In the genomic region with DNA sequence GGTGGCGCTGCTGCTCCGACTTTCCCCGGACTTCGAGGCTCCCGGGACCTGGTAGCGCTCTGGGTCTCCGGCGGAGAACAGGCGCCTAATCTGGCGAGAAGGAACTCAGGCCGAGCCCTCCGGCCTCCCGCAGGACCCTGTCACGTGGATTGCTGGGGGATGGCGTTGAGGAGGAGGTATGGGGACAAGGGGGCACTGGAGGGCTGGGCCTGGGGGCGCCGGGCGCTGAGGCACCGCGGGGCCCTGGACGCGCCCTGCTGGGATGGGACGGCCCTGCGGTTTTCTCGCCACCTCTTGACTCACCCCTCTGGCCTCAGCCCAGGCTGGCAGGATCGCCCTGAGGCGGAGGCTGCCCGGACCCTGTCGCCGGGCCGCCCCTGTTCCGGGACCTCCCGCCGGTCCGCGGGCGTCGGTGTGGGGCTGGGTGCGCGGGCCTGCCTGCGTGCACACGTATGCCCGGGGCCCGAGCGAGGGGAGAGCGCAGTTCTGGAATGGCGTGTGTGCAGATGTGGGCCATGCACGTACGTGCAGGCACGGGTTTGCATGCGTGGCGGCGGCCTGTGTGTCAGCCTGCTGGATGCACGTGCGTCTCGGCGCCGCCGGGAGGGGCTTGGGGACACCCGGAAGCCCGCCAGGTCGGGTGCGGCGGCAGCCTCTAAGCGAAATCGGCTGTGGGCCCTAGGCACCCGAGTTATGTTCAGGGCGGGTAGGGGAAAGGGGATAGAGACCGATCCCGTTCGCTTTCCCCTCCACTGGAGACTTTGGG, we compare ENCODE assay signal across 8 cellular contexts. TPM values are rescaled to one million over a fixed set of nuclear protein-coding genes. Genes with fewer than 3 reads are reported as not detected.
DNase-seq lines count a peak whose midpoint lies in the region; ATAC-seq lines count a peak whose summit lies in the region.

No MANE protein-coding gene starts in this region.

- H3K4me3 ChIP-seq in effector memory CD4-positive, alpha-beta T cell (ENCODE audit: insufficient read depth, low read depth, low read length, poor library complexity, severe bottlenecking): peak overlapping the region; percentile 90
- H3K4me3 ChIP-seq in mesodermal cell (ENCODE audit: extremely low read depth, insufficient read depth, low read length, poor library complexity, severe bottlenecking): peak overlapping the region; percentile 88

- H3K27ac ChIP-seq in effector memory CD4-positive, alpha-beta T cell (ENCODE audit: insufficient read depth, low read length, poor library complexity, severe bottlenecking): peak overlapping the region; percentile 87
- peak overlapping the region; percentile 36 for H3K27ac ChIP-seq in mesodermal cell (ENCODE audit: low read depth, low read length, severe bottlenecking)

- no peaks in the 10 kb centered on the region for H3K27me3 ChIP-seq in effector memory CD4-positive, alpha-beta T cell (replicated peaks; ENCODE audit: control insufficient read depth, insufficient read depth, low read length, poor library complexity, severe bottlenecking)

- 1% methylated on average over 62 to 70 of the region's 71 CpGs for WGBS in mesodermal cell (ENCODE audit: insufficient coverage in 2 of 2), 2 experiments

- peaks cover 15% of the 10 kb centered on the region for H3K36me3 ChIP-seq in effector memory CD4-positive, alpha-beta T cell (ENCODE audit: control insufficient read depth, insufficient read depth, low read length)
- peaks cover 20% of the 10 kb centered on the region for H3K36me3 ChIP-seq in mesodermal cell (ENCODE audit: control insufficient read depth, insufficient read depth, low read length)

- peaks cover 28% of the 10 kb centered on the region for H3K4me1 ChIP-seq in effector memory CD4-positive, alpha-beta T cell (ENCODE audit: control insufficient read depth, insufficient read depth, low read length, poor library complexity, severe bottlenecking)
- H3K4me1 ChIP-seq in mesodermal cell (ENCODE audit: control insufficient read depth, insufficient read depth, low read length, poor library complexity, severe bottlenecking): peaks cover 24% of the 10 kb centered on the region

- H3K9me3 ChIP-seq in effector memory CD4-positive, alpha-beta T cell (ENCODE audit: control insufficient read depth, low read length): no peaks in the 10 kb centered on the region
- H3K9me3 ChIP-seq in mesodermal cell (ENCODE audit: control insufficient read depth, low read length): no peaks in the 10 kb centered on the region

- ATAC-seq in HG02623 (IDR thresholded peaks at IDR 0.05; ENCODE audit: unreplicated experiment): peak; percentile 30

- DNase-seq in NCI-H1417 (lab: John Stamatoyannopoulos, UW): peak; percentile 27 to 78 (median 76)
- DNase-seq in NCI-H1417 treated with DMSO at 0.1 percent for 48 hours (lab: John Stamatoyannopoulos, UW): no peak
- peak; percentile 43 for DNase-seq in NCI-H510A (lab: John Stamatoyannopoulos, UW)
- DNase-seq in activated CD8-positive, alpha-beta memory T cell treated with anti-CD3 and anti-CD28 coated beads for 1 hour (ENCODE audit: extremely low read depth in 1 of 2, low read depth in 1 of 2): peak; percentile 62 to 81
- DNase-seq in effector memory CD4-positive, alpha-beta T cell: peak; percentile 76 to 77 (median 76)
- peak; percentile 74 to 78 for DNase-seq in stimulated activated CD8-positive, alpha-beta memory T cell treated with anti-CD3 and anti-CD28 coated beads, Interleukin-2, amount 100 ng/mL, for 48 hours (ENCODE audit: low read depth in 2 of 2)

RNA-seq across cellular contexts. Expression of gene C15orf39, which starts 0.8 kb away (rescaled TPM):
- 18.4 TPM for polyA plus RNA-seq in mesodermal cell (2013, experiment 1 of 2)
- 16.9 TPM for polyA plus RNA-seq in mesodermal cell (2013, experiment 2 of 2)

RNA-seq across cellular contexts. Expression of gene GOLGA6C, which starts 55.7 kb away (rescaled TPM):
- not detected for polyA plus RNA-seq in mesodermal cell (2013, experiment 1 of 2)
- polyA plus RNA-seq in mesodermal cell (2013, experiment 2 of 2): not detected
